Comparison of ENCODE assay signal across 14 cellular contexts in genomic region chr3:114903213-114903612, GRCh38.
A peak's percentile ranks its signal among the peaks of the same experiment; 100 is the strongest.
DNase-seq lines count a peak whose midpoint lies in the region; ATAC-seq and TF ChIP-seq lines count a peak whose summit lies in the region.
"Had no signal": no experiment of that assay in that cellular context is flagged by ENCODE, and none has a peak within 500 bp of the region (broad histone marks: within the 10 kb centered on the region; RNA-seq: fewer than 3 reads in every experiment).

No MANE protein-coding gene starts in this region.

- peaks cover 15% of the 10 kb centered on the region for H3K4me1 Mint-ChIP-seq in MCF 10A (ENCODE audit: insufficient read depth, unreplicated experiment)
- H3K4me1 Mint-ChIP-seq in CD8-positive, alpha-beta T cell (ENCODE audit: low read depth) = peaks cover 26% of the 10 kb centered on the region

- H3K4me3 ChIP-seq in breast epithelium (no peak overlapping the region), liver (ENCODE audit: low read depth in 1 of 3, low read length in 3 of 3) (peak overlapping the region in 2 of 3 donors; percentile 24 to 50), upper lobe of right lung (no peak overlapping the region)
- H3K4me3 ChIP-seq in CD8-positive, alpha-beta T cell (ENCODE audit: low read depth, low read length) = no peak overlapping the region
- H3K4me3 ChIP-seq: SJSA1 had no signal

- ATAC-seq in upper lobe of right lung (peak; percentile 37), HG03565 (IDR thresholded peaks at IDR 0.05; ENCODE audit: unreplicated experiment) (no peak), HG02798 (IDR thresholded peaks at IDR 0.05; ENCODE audit: poor library complexity, unreplicated experiment) (no peak)
- ATAC-seq in CD8-positive, alpha-beta T cell = no peak

- peak overlapping the region in 1 of 2 donors; percentile 74 for H3K9ac ChIP-seq in liver (ENCODE audit: low read depth in 1 of 2, low read length in 2 of 2)

- no peak overlapping the region for H3K4me3 Mint-ChIP-seq in MCF 10A (ENCODE audit: unreplicated experiment)
- no peak overlapping the region for H3K4me3 Mint-ChIP-seq in CD8-positive, alpha-beta T cell
- H3K4me3 Mint-ChIP-seq: activated naive CD8-positive, alpha-beta T cell; IgD-negative memory B cell had no signal

- no peak overlapping the region for H3K27ac Mint-ChIP-seq in MCF 10A (ENCODE audit: low read depth, unreplicated experiment)
- H3K27ac Mint-ChIP-seq in CD8-positive, alpha-beta T cell = no peak overlapping the region
- H3K27ac Mint-ChIP-seq: activated naive CD8-positive, alpha-beta T cell; IgD-negative memory B cell had no signal

- H3K36me3 ChIP-seq in breast epithelium (no peaks in the 10 kb centered on the region), liver (ENCODE audit: control insufficient read depth in 4 of 4, insufficient read depth in 3 of 4, low read depth in 1 of 4, low read length in 3 of 4) (no peaks in the 10 kb centered on the region), upper lobe of right lung (no peaks in the 10 kb centered on the region)
- H3K36me3 ChIP-seq in CD8-positive, alpha-beta T cell (ENCODE audit: insufficient read depth, low read length) = no peaks in the 10 kb centered on the region
- H3K36me3 ChIP-seq: SJSA1 had no signal

- POLR2A ChIA-PET in MCF 10A (lab: Yijun Ruan, JAX) = interaction anchor here (0.8 kb wide), 1 partner anchor 26 kb away, joined by 3 read pairs; no protein-coding TSS in a partner anchor
- POLR2A ChIA-PET in CD8-positive, alpha-beta T cell (lab: Charles Lee) = no interaction called here

- CTCF ChIA-PET in MCF 10A (lab: Yijun Ruan, JAX) = interaction anchor here (0.5 kb wide), 1 partner anchor 950 kb away, joined by 3 read pairs; no protein-coding TSS in a partner anchor
- CTCF ChIA-PET in CD8-positive, alpha-beta T cell (lab: Charles Lee) = no interaction called here

- H3K27ac ChIP-seq in breast epithelium = peak overlapping the region; percentile 10 to 34
- peak overlapping the region; percentile 63 for H3K27ac ChIP-seq in angular gyrus (ENCODE audit: low read depth, low read length)
- peak overlapping the region; percentile 81 to 82 for H3K27ac ChIP-seq in liver (ENCODE audit: low read depth in 1 of 2, low read length in 2 of 2)
- no peak overlapping the region for H3K27ac ChIP-seq in upper lobe of right lung
- no peak overlapping the region for H3K27ac ChIP-seq in CD8-positive, alpha-beta T cell (ENCODE audit: low read depth, low read length)
- H3K27ac ChIP-seq: SJSA1 had no signal

- H3K9me3 ChIP-seq in breast epithelium (no peaks in the 10 kb centered on the region), liver (ENCODE audit: control insufficient read depth in 4 of 4, low read length in 3 of 4) (no peaks in the 10 kb centered on the region), upper lobe of right lung (no peaks in the 10 kb centered on the region)
- H3K9me3 ChIP-seq in CD8-positive, alpha-beta T cell (ENCODE audit: low read length) = no peaks in the 10 kb centered on the region
- H3K9me3 ChIP-seq: SJSA1 had no signal

- H3K27me3 Mint-ChIP-seq in MCF 10A (ENCODE audit: insufficient read depth, unreplicated experiment) = no peaks in the 10 kb centered on the region
- H3K27me3 Mint-ChIP-seq in CD8-positive, alpha-beta T cell (ENCODE audit: low read depth) = no peaks in the 10 kb centered on the region
- H3K27me3 Mint-ChIP-seq: activated naive CD8-positive, alpha-beta T cell; IgD-negative memory B cell had no signal

- TF ChIP-seq POLR2A in breast epithelium (IDR thresholded peaks at IDR 0.05) = no peak

- DNase-seq in breast epithelium (ENCODE audit: low spot score in 2 of 2) (no peak), MCF 10A (ENCODE audit: unreplicated experiment) (no peak), upper lobe of right lung (no peak)
- no peak for DNase-seq in CD8-positive, alpha-beta T cell
- DNase-seq: activated CD4-positive, alpha-beta T cell treated with anti-CD3 and anti-CD28 coated beads, Interleukin-2, amount 50 U/mL, for 4 hours; NCI-H446 treated with DMSO at 0.1 percent for 48 hours; right cardiac atrium had no signal

- WGBS in liver = 35% methylated on average over 1 of the region's 1 CpG

- BruUV-seq in MCF 10A (replicated peaks; lab: Mats Ljungman, UMichigan) = no TSS peak

- no peak for TF ChIP-seq RAD21 in liver (IDR thresholded peaks at IDR 0.05)

- H3K9me3 Mint-ChIP-seq in MCF 10A (ENCODE audit: unreplicated experiment) = no peaks in the 10 kb centered on the region
- H3K9me3 Mint-ChIP-seq in CD8-positive, alpha-beta T cell = no peaks in the 10 kb centered on the region
- H3K9me3 Mint-ChIP-seq: IgD-negative memory B cell had no signal

- no peaks in the 10 kb centered on the region for H3K27me3 ChIP-seq in breast epithelium
- H3K27me3 ChIP-seq in liver (ENCODE audit: control insufficient read depth in 4 of 4, insufficient read depth in 4 of 4, low read length in 3 of 4) = no peaks in the 10 kb centered on the region
- no peaks in the 10 kb centered on the region for H3K27me3 ChIP-seq in upper lobe of right lung
- no peaks in the 10 kb centered on the region for H3K27me3 ChIP-seq in CD8-positive, alpha-beta T cell (ENCODE audit: insufficient read depth, low read length)
- H3K27me3 ChIP-seq: SJSA1 had no signal

- H3K4me1 ChIP-seq in breast epithelium (no peaks in the 10 kb centered on the region), liver (ENCODE audit: control insufficient read depth in 4 of 4, insufficient read depth in 4 of 4, low read length in 3 of 4) (peaks cover 1 to 38% (median 29%) of the 10 kb centered on the region in 4 donors), upper lobe of right lung (peaks cover 9% of the 10 kb centered on the region)
- no peaks in the 10 kb centered on the region for H3K4me1 ChIP-seq in CD8-positive, alpha-beta T cell (ENCODE audit: insufficient read depth, low read length)
- H3K4me1 ChIP-seq: SJSA1 had no signal

- intact Hi-C loops in breast epithelium (cut with DNase I; ENCODE audit: low total_unique reads) (no loop called here), MCF 10A (cut with micrococcal nuclease) (no loop called here), upper lobe of right lung (cut with DNase I) (no loop called here)
- intact Hi-C loops in CD8-positive, alpha-beta T cell (cut with DNase I, micrococcal nuclease) = no loop called here

- no peaks in the 10 kb centered on the region for H3K36me3 Mint-ChIP-seq in MCF 10A (ENCODE audit: insufficient read depth, unreplicated experiment)
- H3K36me3 Mint-ChIP-seq in CD8-positive, alpha-beta T cell = peaks cover 25% of the 10 kb centered on the region

- no peak for TF ChIP-seq CTCF in breast epithelium (IDR thresholded peaks at IDR 0.05)
- no peak for TF ChIP-seq CTCF in MCF 10A (IDR thresholded peaks at IDR 0.05; ENCODE audit: unreplicated experiment)
- TF ChIP-seq CTCF in liver (IDR thresholded peaks at IDR 0.05; ENCODE audit: low read depth, low read length, missing input control) = no peak
- TF ChIP-seq CTCF in upper lobe of right lung (IDR thresholded peaks at IDR 0.05) = no peak
- TF ChIP-seq CTCF in CD8-positive, alpha-beta T cell (IDR thresholded peaks at IDR 0.05) = no peak

TF ChIP-seq in liver, 16 proteins besides CTCF, POLR2A, EP300 and RAD21 (continues in another document):
- TF ChIP-seq HNF4A (conservative IDR thresholded peaks at IDR 0.05) (no peak), EGR1 (IDR thresholded peaks at IDR 0.05; ENCODE audit: low read depth in 2 of 2) (no peak), YY1 (IDR thresholded peaks at IDR 0.05) (no peak), REST (IDR thresholded peaks at IDR 0.05) (no peak), ATF3 (IDR thresholded peaks at IDR 0.05) (no peak), NR2F2 (IDR thresholded peaks at IDR 0.05) (no peak), FOXA2 (IDR thresholded peaks at IDR 0.05) (no peak), HNF4G (IDR thresholded peaks at IDR 0.05) (no peak), SP1 (IDR thresholded peaks at IDR 0.05) (no peak), FOXA1 (IDR thresholded peaks at IDR 0.05) (no peak), TAF1 (conservative IDR thresholded peaks at IDR 0.05) (no peak)

Comparison
In these comparisons a context has a peak if more than half of its experiments do, and no peak if none do; other contexts are left out.
1. H3K27ac ChIP-seq: peak in breast epithelium (2 of 2), angular gyrus (single experiment) and liver (2 of 2); none in upper lobe of right lung (single experiment) and CD8-positive, alpha-beta T cell (single experiment).
2. H3K4me3 ChIP-seq: peak in liver (2 of 3); none in breast epithelium (0 of 3), upper lobe of right lung (single experiment) and CD8-positive, alpha-beta T cell (single experiment).